ENCODE assay signal across 1 cellular context in genomic region chr1:227946624-227947424, GRCh38.
TF ChIP-seq lines count a peak whose summit lies in the region.

No MANE protein-coding gene starts in this region.

TF ChIP-seq in HEK293, 187 proteins besides CTCF, POLR2A, EP300 and RAD21 (continued from another document and continues in another):
- TF ChIP-seq PRDM2 (tag by site-specific recombination; IDR thresholded peaks at IDR 0.05; ENCODE audit: borderline replicate concordance), result no peak
- TF ChIP-seq ZEB2 (tag by site-specific recombination; IDR thresholded peaks at IDR 0.05), result peak; percentile 67; the same call in 1 of the 2 replicates
- peak; percentile 86; the same call in 1 of the 2 replicates for TF ChIP-seq ZNF664 (tag by site-specific recombination; IDR thresholded peaks at IDR 0.05)
- TF ChIP-seq ZNF416 (tag by site-specific recombination; IDR thresholded peaks at IDR 0.05), result no peak
- TF ChIP-seq ZNF692 (tag by site-specific recombination; IDR thresholded peaks at IDR 0.05), result 0 out of 2 replicates have a peak, but pooled peaks have one; percentile 31
- 0 out of 2 replicates have a peak, but pooled peaks have one; percentile 39 for TF ChIP-seq ZNF366 (tag by site-specific recombination; conservative IDR thresholded peaks at IDR 0.05)
- TF ChIP-seq ZNF175 (tag by site-specific recombination; IDR thresholded peaks at IDR 0.05), result no peak
- TF ChIP-seq ZNF16 (tag by site-specific recombination; IDR thresholded peaks at IDR 0.05; ENCODE audit: low read depth), result no peak
- TF ChIP-seq ZNF341 (tag by site-specific recombination; IDR thresholded peaks at IDR 0.05; ENCODE audit: low read depth), result peak; percentile 96
- no peak for TF ChIP-seq SCRT1 (tag by site-specific recombination; IDR thresholded peaks at IDR 0.05; ENCODE audit: borderline replicate concordance)
- TF ChIP-seq KLF17 (tag by site-specific recombination; IDR thresholded peaks at IDR 0.05), result no peak
- 0 out of 2 replicates have a peak, but pooled peaks have one; percentile 7 for TF ChIP-seq ZNF391 (tag by site-specific recombination; IDR thresholded peaks at IDR 0.05; ENCODE audit: borderline replicate concordance, low read depth)
- peak; percentile 28; the same call in 1 of the 2 replicates for TF ChIP-seq IKZF3 (tag by site-specific recombination; IDR thresholded peaks at IDR 0.05)
- no peak for TF ChIP-seq ZNF623 (tag by site-specific recombination; IDR thresholded peaks at IDR 0.05)
- no peak; the same call in 1 of the 2 replicates for TF ChIP-seq PRDM10 (tag by site-specific recombination; IDR thresholded peaks at IDR 0.05)
- peak; percentile 91; the same call in 1 of the 2 replicates for TF ChIP-seq ZNF561 (tag by site-specific recombination; IDR thresholded peaks at IDR 0.05; ENCODE audit: borderline replicate concordance)
- peak; percentile 87 for TF ChIP-seq SCRT2 (tag by site-specific recombination; IDR thresholded peaks at IDR 0.05)
- peak; percentile 79 for TF ChIP-seq ZIC2 (tag by site-specific recombination; IDR thresholded peaks at IDR 0.05)
- TF ChIP-seq ZNF311 (tag by site-specific recombination; IDR thresholded peaks at IDR 0.05; ENCODE audit: borderline replicate concordance), result no peak
- peak; percentile 90 for TF ChIP-seq ZBTB8A (tag by site-specific recombination; IDR thresholded peaks at IDR 0.05)
- TF ChIP-seq KLF1 (tag by site-specific recombination; IDR thresholded peaks at IDR 0.05), result peak; percentile 8; the same call in 1 of the 2 replicates
- peak; percentile 58 for TF ChIP-seq ZBTB7A (tag by site-specific recombination; IDR thresholded peaks at IDR 0.05; ENCODE audit: low read depth)
- no peak for TF ChIP-seq AEBP2 (tag by site-specific recombination; IDR thresholded peaks at IDR 0.05; ENCODE audit: borderline replicate concordance)
- TF ChIP-seq ZBTB21 (tag by site-specific recombination; IDR thresholded peaks at IDR 0.05), result no peak
- TF ChIP-seq ZNF292 (tag by site-specific recombination; IDR thresholded peaks at IDR 0.05; ENCODE audit: borderline replicate concordance, low read depth), result no peak
- peak; percentile 85 for TF ChIP-seq ZNF335 (tag by site-specific recombination; conservative IDR thresholded peaks at IDR 0.05)
- TF ChIP-seq ZBTB48 (tag by site-specific recombination; IDR thresholded peaks at IDR 0.05), result peak; percentile 2; the same call in 1 of the 2 replicates
- peak; percentile 6; the same call in 1 of the 2 replicates for TF ChIP-seq KLF16 (tag by site-specific recombination; IDR thresholded peaks at IDR 0.05)
- TF ChIP-seq ZNF76 (tag by site-specific recombination; IDR thresholded peaks at IDR 0.05; ENCODE audit: borderline replicate concordance, low read depth), result peak; percentile 48; the same call in 1 of the 2 replicates
- TF ChIP-seq ZNF473 (tag by site-specific recombination; IDR thresholded peaks at IDR 0.05), result no peak
- TF ChIP-seq ZSCAN16 (tag by site-specific recombination; IDR thresholded peaks at IDR 0.05), result 0 out of 2 replicates have a peak, but pooled peaks have one; percentile 25
- TF ChIP-seq ZNF837 (tag by site-specific recombination; IDR thresholded peaks at IDR 0.05), result no peak
- peak; percentile 49 for TF ChIP-seq PATZ1 (tag by site-specific recombination; IDR thresholded peaks at IDR 0.05)
- no peak for TF ChIP-seq ZNF660 (tag by site-specific recombination; IDR thresholded peaks at IDR 0.05)
- 0 out of 2 replicates have a peak, but pooled peaks have one; percentile 1 for TF ChIP-seq ZNF560 (tag by site-specific recombination; IDR thresholded peaks at IDR 0.05; ENCODE audit: borderline replicate concordance)
- peak; percentile 41; the same call in 1 of the 2 replicates for TF ChIP-seq ZNF449 (tag by site-specific recombination; IDR thresholded peaks at IDR 0.05)
- TF ChIP-seq ZBTB10 (tag by site-specific recombination; IDR thresholded peaks at IDR 0.05), result no peak
- TF ChIP-seq PRDM1 (tag by site-specific recombination; IDR thresholded peaks at IDR 0.05), result peak; percentile 95
- peak; percentile 73 for TF ChIP-seq BCL11A (tag by site-specific recombination; IDR thresholded peaks at IDR 0.05; ENCODE audit: low read depth)
- TF ChIP-seq ZNF830 (tag by site-specific recombination; IDR thresholded peaks at IDR 0.05; ENCODE audit: low read depth), result no peak
